Comparison of ENCODE assay signal across 38 cellular contexts in the genomic region with DNA sequence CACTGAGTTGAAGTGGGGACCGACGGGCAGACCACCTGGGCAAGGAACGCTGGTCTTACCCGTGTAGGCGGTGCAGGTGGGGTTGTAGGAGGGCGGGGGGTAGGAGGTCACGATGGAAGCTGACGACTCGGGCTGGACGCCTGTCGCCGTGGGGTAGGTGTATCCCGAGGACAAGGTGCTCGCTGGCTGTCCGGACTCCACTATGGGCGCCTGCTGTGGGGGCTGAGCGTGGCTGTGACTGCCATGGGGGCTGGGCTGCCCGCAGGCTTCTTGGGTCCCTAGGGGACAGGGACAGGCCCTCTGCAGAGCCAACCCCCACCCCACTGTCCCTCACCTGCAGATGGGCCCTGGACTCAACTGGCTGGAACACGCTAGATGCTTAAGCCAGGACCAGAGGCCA. TPM values are rescaled to one million over a fixed set of nuclear protein-coding genes. Genes with fewer than 3 reads are reported as not detected.
"Had no signal": no experiment of that assay in that cellular context is flagged by ENCODE, and none has a peak within 500 bp of the region (broad histone marks: within the 10 kb centered on the region; RNA-seq: fewer than 3 reads in every experiment).

No MANE protein-coding gene starts in this region.

- H3K9me3 Mint-ChIP-seq: activated B cell treated with CpG ODN at 0.5 μM for 24 hours; activated CD8-positive, alpha-beta T cell treated with anti-CD3 and anti-CD28 coated beads for 36 hours; activated naive CD4-positive, alpha-beta T cell treated with anti-CD3 and anti-CD28 coated beads for 36 hours; activated naive CD4-positive, alpha-beta T cell treated with anti-CD3 and anti-CD28 coated beads, Interleukin-2, amount 50 U/mL, for 72 hours; activated T-cell treated with anti-CD3 and anti-CD28 coated beads, Interleukin-2, amount 50 U/mL, for 72 hours; activated T-helper 17 cell treated with anti-CD3 and anti-CD28 coated beads, Interleukin-2, amount 50 U/mL, for 72 hours had no signal

- DNase-seq: activated B cell treated with CpG ODN at 0.5 μM for 24 hours; activated CD4-positive, alpha-beta T cell treated with anti-CD3 and anti-CD28 coated beads for 48 hours; activated CD4-positive, alpha-beta T cell treated with anti-CD3 and anti-CD28 coated beads, Interleukin-2, amount 50 U/mL, for 4 hours; activated CD4-positive, CD25-positive, alpha-beta regulatory T cell treated with anti-CD3 and anti-CD28 coated beads, Interleukin-2, amount 50 U/mL, for 72 hours; activated CD8-positive, alpha-beta T cell treated with anti-CD3 and anti-CD28 coated beads for 36 hours; activated gamma-delta T cell treated with Interleukin-2 at 50 U/mL for 16 hours; activated naive CD4-positive, alpha-beta T cell treated with anti-CD3 and anti-CD28 coated beads for 36 hours; activated T-cell treated with anti-CD3 and anti-CD28 coated beads, Interleukin-2, amount 50 U/mL, for 1 hour; activated T-cell treated with anti-CD3 and anti-CD28 coated beads, Interleukin-2, amount 50 U/mL, for 72 hours; adrenal gland; body of pancreas; MM.1S; MV-4-11; NCI-H1092; NCI-H1436 treated with DMSO at 0.1 percent for 48 hours; NCI-H1694 treated with DMSO at 0.1 percent for 48 hours; NCI-H2029 treated with DMSO at 0.1 percent for 48 hours; NCI-H2107; NCI-H2171; NCI-H510A; NCI-H526; NCI-H748 treated with DMSO at 0.1 percent for 48 hours; NK-92 treated with Interleukin-12 subunit alpha and Interleukin-12 subunit beta, amount 100 ng/mL, for 24 hours; Peyer's patch; RPMI8226; SHP77 treated with DMSO at 0.1 percent for 48 hours; SW 1271; T-helper 1 cell; T-helper 2 cell; T-helper 9 cell had no signal

- ATAC-seq: activated CD8-positive, alpha-beta T cell treated with anti-CD3 and anti-CD28 coated beads for 36 hours; activated naive CD4-positive, alpha-beta T cell treated with anti-CD3 and anti-CD28 coated beads, Interleukin-2, amount 50 U/mL, for 72 hours; activated T-cell treated with anti-CD3 and anti-CD28 coated beads, Interleukin-2, amount 50 U/mL, for 72 hours; activated T-helper 17 cell treated with anti-CD3 and anti-CD28 coated beads, Interleukin-2, amount 50 U/mL, for 72 hours; body of pancreas; PC-3 had no signal

- H3K27me3 Mint-ChIP-seq: activated T-helper 17 cell treated with anti-CD3 and anti-CD28 coated beads, Interleukin-2, amount 50 U/mL, for 72 hours had no signal

- H3K36me3 Mint-ChIP-seq: activated naive CD4-positive, alpha-beta T cell treated with anti-CD3 and anti-CD28 coated beads, Interleukin-2, amount 50 U/mL, for 72 hours had no signal

- H3K27ac Mint-ChIP-seq: activated B cell treated with CpG ODN at 0.5 μM for 24 hours; activated CD8-positive, alpha-beta T cell treated with anti-CD3 and anti-CD28 coated beads for 36 hours; activated naive CD4-positive, alpha-beta T cell treated with anti-CD3 and anti-CD28 coated beads for 36 hours; activated naive CD4-positive, alpha-beta T cell treated with anti-CD3 and anti-CD28 coated beads, Interleukin-2, amount 50 U/mL, for 72 hours; activated T-cell treated with anti-CD3 and anti-CD28 coated beads, Interleukin-2, amount 50 U/mL, for 72 hours; activated T-helper 17 cell treated with anti-CD3 and anti-CD28 coated beads, Interleukin-2, amount 50 U/mL, for 72 hours had no signal

- H3K4me3 Mint-ChIP-seq: activated B cell treated with CpG ODN at 0.5 μM for 24 hours; activated CD8-positive, alpha-beta T cell treated with anti-CD3 and anti-CD28 coated beads for 36 hours; activated naive CD4-positive, alpha-beta T cell treated with anti-CD3 and anti-CD28 coated beads for 36 hours; activated T-cell treated with anti-CD3 and anti-CD28 coated beads, Interleukin-2, amount 50 U/mL, for 72 hours; activated T-helper 17 cell treated with anti-CD3 and anti-CD28 coated beads, Interleukin-2, amount 50 U/mL, for 72 hours had no signal

- H3K4me1 Mint-ChIP-seq: activated T-helper 17 cell treated with anti-CD3 and anti-CD28 coated beads, Interleukin-2, amount 50 U/mL, for 72 hours had no signal

RNA-seq across cellular contexts. Expression of a gene that starts 37.2 kb away (rescaled TPM):
- total RNA-seq: body of pancreas, LHCN-M2, PC-3, Peyer's patch, SJSA1 had no signal

RNA-seq across cellular contexts. Expression of a gene that starts 45.4 kb away (rescaled TPM):
- total RNA-seq: astrocyte, LHCN-M2, PC-3, SJSA1 had no signal

RNA-seq across cellular contexts. Expression of a gene that starts 48.9 kb away (rescaled TPM):
- total RNA-seq: activated B cell treated with CpG ODN at 0.5 μM for 24 hours; activated CD8-positive, alpha-beta memory T cell treated with anti-CD3 and anti-CD28 coated beads for 36 hours; activated CD8-positive, alpha-beta T cell treated with anti-CD3 and anti-CD28 coated beads for 36 hours; activated T-helper 17 cell treated with anti-CD3 and anti-CD28 coated beads, Interleukin-2, amount 50 U/mL, for 72 hours; cardiac septum; PC-3 had no signal

RNA-seq across cellular contexts. Expression of a gene that starts 59.6 kb away (rescaled TPM):
- total RNA-seq: activated B cell treated with CpG ODN at 0.5 μM for 24 hours; activated CD8-positive, alpha-beta memory T cell treated with anti-CD3 and anti-CD28 coated beads for 36 hours; activated CD8-positive, alpha-beta T cell treated with anti-CD3 and anti-CD28 coated beads for 36 hours; activated naive CD4-positive, alpha-beta T cell treated with anti-CD3 and anti-CD28 coated beads for 36 hours; activated naive CD4-positive, alpha-beta T cell treated with anti-CD3 and anti-CD28 coated beads, Interleukin-2, amount 50 U/mL, for 72 hours; activated T-cell treated with anti-CD3 and anti-CD28 coated beads, Interleukin-2, amount 50 U/mL, for 72 hours; activated T-helper 17 cell treated with anti-CD3 and anti-CD28 coated beads, Interleukin-2, amount 50 U/mL, for 72 hours; adrenal gland; astrocyte; body of pancreas; cardiac septum; LHCN-M2; PC-3; Peyer's patch; SJSA1 had no signal
